ENCODE assay signal across 1 cellular context in genomic region chr12:111482464-111482863, GRCh38.
TF ChIP-seq lines count a peak whose summit lies in the region.

No MANE protein-coding gene starts in this region.

TF ChIP-seq in neural cell, 6 proteins besides CTCF, POLR2A, EP300 and RAD21 (continued from another document):
- TF ChIP-seq REST (IDR thresholded peaks at IDR 0.05; ENCODE audit: borderline replicate concordance): no peak
- no peak for TF ChIP-seq EZH2 (IDR thresholded peaks at IDR 0.05; ENCODE audit: borderline replicate concordance, insufficient read depth, low read length, poor library complexity, severe bottlenecking)
